In the genomic region with DNA sequence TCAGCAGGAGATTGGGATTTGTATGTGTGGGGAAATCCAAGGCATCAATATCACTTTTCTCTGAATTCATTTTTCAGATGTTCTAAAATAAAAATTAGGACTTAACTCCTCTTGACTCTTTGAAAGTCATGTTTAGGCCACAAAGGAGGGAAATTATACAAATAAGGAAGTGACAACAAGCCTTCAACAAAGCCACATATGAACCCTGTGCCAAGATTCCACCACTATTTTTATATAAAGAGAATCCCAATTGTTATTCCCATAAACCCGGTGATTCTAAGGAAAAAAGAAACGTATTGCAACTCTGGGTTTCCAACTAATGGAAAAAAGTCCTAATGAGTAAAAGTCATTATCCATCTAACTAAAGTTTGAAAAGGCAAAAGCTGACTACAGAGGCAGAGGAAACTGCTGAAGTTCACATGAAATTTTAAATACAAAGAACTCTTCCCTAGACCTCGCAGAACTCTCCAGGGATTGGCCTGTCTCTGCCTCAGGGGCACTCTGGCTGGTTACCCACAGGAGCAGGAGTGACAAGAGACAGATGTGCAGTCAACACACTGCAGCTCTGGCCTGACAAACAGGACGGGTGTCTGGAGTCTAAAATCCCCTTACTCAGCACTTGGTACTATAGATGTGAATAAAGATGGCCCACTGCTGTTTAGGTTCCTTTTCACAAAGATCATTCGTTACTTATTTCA, we compare ENCODE assay signal across 2 cellular contexts.
TF ChIP-seq lines count a peak whose summit lies in the region.

No MANE protein-coding gene starts in this region.

TF ChIP-seq in GM23338, 12 proteins besides CTCF, POLR2A, EP300 and RAD21 (continued from another document):
- TF ChIP-seq, protein P1, sequence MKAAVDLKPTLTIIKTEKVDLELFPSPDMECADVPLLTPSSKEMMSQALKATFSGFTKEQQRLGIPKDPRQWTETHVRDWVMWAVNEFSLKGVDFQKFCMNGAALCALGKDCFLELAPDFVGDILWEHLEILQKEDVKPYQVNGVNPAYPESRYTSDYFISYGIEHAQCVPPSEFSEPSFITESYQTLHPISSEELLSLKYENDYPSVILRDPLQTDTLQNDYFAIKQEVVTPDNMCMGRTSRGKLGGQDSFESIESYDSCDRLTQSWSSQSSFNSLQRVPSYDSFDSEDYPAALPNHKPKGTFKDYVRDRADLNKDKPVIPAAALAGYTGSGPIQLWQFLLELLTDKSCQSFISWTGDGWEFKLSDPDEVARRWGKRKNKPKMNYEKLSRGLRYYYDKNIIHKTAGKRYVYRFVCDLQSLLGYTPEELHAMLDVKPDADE (IDR thresholded peaks at IDR 0.05): no peak
- TF ChIP-seq EZH2phosphoT487 (IDR thresholded peaks at IDR 0.05; ENCODE audit: unreplicated experiment) (no peak), NANOG (IDR thresholded peaks at IDR 0.05; ENCODE audit: borderline replicate concordance) (no peak), REST (IDR thresholded peaks at IDR 0.05; ENCODE audit: unreplicated experiment) (no peak), POLR2AphosphoS5 (IDR thresholded peaks at IDR 0.05; ENCODE audit: low read depth) (no peak), CREB1 (CRISPR knock-in tag; IDR thresholded peaks at IDR 0.05; ENCODE audit: low read depth) (no peak), ZNF114 (CRISPR knock-in tag; IDR thresholded peaks at IDR 0.05) (no peak)
- TF ChIP-seq, protein P2, sequence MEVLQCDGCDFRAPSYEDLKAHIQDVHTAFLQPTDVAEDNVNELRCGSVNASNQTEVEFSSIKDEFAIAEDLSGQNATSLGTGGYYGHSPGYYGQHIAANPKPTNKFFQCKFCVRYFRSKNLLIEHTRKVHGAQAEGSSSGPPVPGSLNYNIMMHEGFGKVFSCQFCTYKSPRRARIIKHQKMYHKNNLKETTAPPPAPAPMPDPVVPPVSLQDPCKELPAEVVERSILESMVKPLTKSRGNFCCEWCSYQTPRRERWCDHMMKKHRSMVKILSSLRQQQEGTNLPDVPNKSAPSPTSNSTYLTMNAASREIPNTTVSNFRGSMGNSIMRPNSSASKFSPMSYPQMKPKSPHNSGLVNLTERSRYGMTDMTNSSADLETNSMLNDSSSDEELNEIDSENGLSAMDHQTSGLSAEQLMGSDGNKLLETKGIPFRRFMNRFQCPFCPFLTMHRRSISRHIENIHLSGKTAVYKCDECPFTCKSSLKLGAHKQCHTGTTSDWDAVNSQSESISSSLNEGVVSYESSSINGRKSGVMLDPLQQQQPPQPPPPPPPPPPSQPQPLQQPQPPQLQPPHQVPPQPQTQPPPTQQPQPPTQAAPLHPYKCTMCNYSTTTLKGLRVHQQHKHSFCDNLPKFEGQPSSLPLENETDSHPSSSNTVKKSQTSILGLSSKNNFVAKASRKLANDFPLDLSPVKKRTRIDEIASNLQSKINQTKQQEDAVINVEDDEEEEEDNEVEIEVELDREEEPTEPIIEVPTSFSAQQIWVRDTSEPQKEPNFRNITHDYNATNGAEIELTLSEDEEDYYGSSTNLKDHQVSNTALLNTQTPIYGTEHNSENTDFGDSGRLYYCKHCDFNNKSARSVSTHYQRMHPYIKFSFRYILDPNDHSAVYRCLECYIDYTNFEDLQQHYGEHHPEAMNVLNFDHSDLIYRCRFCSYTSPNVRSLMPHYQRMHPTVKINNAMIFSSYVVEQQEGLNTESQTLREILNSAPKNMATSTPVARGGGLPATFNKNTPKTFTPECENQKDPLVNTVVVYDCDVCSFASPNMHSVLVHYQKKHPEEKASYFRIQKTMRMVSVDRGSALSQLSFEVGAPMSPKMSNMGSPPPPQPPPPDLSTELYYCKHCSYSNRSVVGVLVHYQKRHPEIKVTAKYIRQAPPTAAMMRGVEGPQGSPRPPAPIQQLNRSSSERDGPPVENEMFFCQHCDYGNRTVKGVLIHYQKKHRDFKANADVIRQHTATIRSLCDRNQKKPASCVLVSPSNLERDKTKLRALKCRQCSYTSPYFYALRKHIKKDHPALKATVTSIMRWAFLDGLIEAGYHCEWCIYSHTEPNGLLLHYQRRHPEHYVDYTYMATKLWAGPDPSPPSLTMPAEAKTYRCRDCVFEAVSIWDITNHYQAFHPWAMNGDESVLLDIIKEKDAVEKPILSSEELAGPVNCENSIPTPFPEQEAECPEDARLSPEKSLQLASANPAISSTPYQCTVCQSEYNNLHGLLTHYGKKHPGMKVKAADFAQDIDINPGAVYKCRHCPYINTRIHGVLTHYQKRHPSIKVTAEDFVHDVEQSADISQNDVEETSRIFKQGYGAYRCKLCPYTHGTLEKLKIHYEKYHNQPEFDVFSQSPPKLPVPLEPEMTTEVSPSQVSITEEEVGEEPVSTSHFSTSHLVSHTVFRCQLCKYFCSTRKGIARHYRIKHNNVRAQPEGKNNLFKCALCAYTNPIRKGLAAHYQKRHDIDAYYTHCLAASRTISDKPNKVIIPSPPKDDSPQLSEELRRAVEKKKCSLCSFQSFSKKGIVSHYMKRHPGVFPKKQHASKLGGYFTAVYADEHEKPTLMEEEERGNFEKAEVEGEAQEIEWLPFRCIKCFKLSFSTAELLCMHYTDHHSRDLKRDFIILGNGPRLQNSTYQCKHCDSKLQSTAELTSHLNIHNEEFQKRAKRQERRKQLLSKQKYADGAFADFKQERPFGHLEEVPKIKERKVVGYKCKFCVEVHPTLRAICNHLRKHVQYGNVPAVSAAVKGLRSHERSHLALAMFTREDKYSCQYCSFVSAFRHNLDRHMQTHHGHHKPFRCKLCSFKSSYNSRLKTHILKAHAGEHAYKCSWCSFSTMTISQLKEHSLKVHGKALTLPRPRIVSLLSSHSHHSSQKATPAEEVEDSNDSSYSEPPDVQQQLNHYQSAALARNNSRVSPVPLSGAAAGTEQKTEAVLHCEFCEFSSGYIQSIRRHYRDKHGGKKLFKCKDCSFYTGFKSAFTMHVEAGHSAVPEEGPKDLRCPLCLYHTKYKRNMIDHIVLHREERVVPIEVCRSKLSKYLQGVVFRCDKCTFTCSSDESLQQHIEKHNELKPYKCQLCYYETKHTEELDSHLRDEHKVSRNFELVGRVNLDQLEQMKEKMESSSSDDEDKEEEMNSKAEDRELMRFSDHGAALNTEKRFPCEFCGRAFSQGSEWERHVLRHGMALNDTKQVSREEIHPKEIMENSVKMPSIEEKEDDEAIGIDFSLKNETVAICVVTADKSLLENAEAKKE (CRISPR knock-in tag; IDR thresholded peaks at IDR 0.05): no peak

TF ChIP-seq in SK-N-SH, 30 proteins besides CTCF, POLR2A, EP300 and RAD21 (continued from another document):
- TF ChIP-seq TCF12 (IDR thresholded peaks at IDR 0.05): no peak
- TF ChIP-seq GATA2 (CRISPR knock-in tag; IDR thresholded peaks at IDR 0.05): no peak
- TF ChIP-seq NRF1 (IDR thresholded peaks at IDR 0.05; ENCODE audit: low read depth, low read length): no peak
- TF ChIP-seq YY1 (IDR thresholded peaks at IDR 0.05; ENCODE audit: low read depth): no peak
- no peak for TF ChIP-seq FOSL2 (IDR thresholded peaks at IDR 0.05; ENCODE audit: borderline replicate concordance, low read depth)
- TF ChIP-seq RCOR1 (IDR thresholded peaks at IDR 0.05; ENCODE audit: low read length): peak; percentile 41; the same call in 1 of the 2 replicates
TF ChIP-seq in SK-N-SH: peak in this region for 2.
